Comparison of ENCODE assay signal across 16 cellular contexts in the genomic region with DNA sequence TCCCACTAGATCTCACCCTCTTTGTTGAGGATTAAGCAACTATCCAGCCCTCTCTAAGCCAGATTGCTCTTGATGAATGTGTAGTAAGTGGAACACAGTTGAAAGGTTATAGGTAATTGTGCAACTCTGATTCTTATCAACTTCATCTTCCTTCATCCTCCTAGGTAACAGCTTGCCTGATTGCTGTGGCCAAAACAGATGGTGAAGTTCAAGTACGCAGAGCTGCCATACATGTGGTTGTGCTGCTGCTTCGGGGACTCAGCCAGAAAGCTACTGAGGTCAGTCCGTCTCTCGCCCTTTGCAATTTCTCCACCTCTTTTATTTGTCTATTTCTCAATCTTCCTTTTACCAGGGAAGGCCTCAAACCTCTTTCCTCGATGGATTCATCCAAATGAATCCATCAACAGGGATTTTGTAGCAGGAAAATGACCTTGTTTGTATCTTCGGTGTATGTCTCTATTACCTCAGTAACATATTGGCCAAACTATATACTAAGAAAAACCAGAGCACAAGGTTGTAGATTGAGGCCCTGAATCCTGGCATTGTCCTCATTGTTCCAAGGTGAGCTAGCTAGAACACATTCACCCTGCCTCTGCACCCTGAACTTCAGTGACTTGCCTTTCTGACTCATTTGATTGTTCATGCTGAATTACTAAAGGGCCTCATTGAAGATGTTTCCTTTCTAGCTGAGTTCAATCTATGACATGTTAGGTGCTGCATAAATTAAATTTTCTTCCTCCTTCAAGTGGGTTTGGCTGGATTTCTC.
A peak's percentile ranks its signal among the peaks of the same experiment; 100 is the strongest.
DNase-seq lines count a peak whose midpoint lies in the region; TF ChIP-seq lines count a peak whose summit lies in the region.
"Had no signal": no experiment of that assay in that cellular context is flagged by ENCODE, and none has a peak within 500 bp of the region (broad histone marks: within the 10 kb centered on the region; RNA-seq: fewer than 3 reads in every experiment).

No MANE protein-coding gene starts in this region.

- no peak for TF ChIP-seq POLR2A in NB4 (IDR thresholded peaks at IDR 0.05; ENCODE audit: extremely low read depth, insufficient read length)

- peaks cover 2 to 14% (median 11%) of the 10 kb centered on the region in 4 donors for H3K4me1 ChIP-seq in liver (ENCODE audit: control insufficient read depth in 4 of 4, insufficient read depth in 4 of 4, low read length in 3 of 4)
- H3K4me1 ChIP-seq in ascending aorta, result no peaks in the 10 kb centered on the region
- H3K4me1 ChIP-seq: BE2C, psoas muscle had no signal

- 43% methylated on average over 6 of the region's 6 CpGs for WGBS in liver

- DNase-seq in DMS 273 treated with DMSO at 0.1 percent for 48 hours (lab: John Stamatoyannopoulos, UW) (peak; percentile 94), NB4 (ENCODE audit: low read depth) (peak; percentile 49), cardiac fibroblast (ENCODE audit: low read depth in 2 of 2) (peak; percentile 18 to 83), ascending aorta (ENCODE audit: low spot score in 2 of 2) (no peak), C1 segment of cervical spinal cord (lab: John Stamatoyannopoulos, UW) (no peak), H4 (ENCODE audit: low spot score) (no peak)
- no peak for DNase-seq in activated naive CD4-positive, alpha-beta T cell (lab: John Stamatoyannopoulos, UW)
- DNase-seq: activated CD8-positive, alpha-beta memory T cell treated with anti-CD3 and anti-CD28 coated beads, Interleukin-2, amount 50 U/mL, for 4 hours; BE2C; NCI-H1092 treated with DMSO at 0.1 percent for 48 hours; NCI-H526 treated with DMSO at 0.1 percent for 48 hours; psoas muscle; SIG-M5; stimulated activated CD4-positive, alpha-beta T cell treated with anti-CD3 and anti-CD28 coated beads, Interleukin-4, amount 100 ng/mL, for 4 hours had no signal

- H3K9me3 ChIP-seq in liver (ENCODE audit: control insufficient read depth in 4 of 4, low read length in 3 of 4) (peaks cover 0 to 6% (median 0%) of the 10 kb centered on the region in 4 donors), ascending aorta (no peaks in the 10 kb centered on the region)
- H3K9me3 ChIP-seq: BE2C, psoas muscle had no signal

- no peak overlapping the region for H3K4me3 ChIP-seq in NB4 (ENCODE audit: low read depth, low read length)
- H3K4me3 ChIP-seq in cardiac fibroblast (replicated peaks in 1 of 2; ENCODE audit: low read depth in 2 of 2, low read length in 2 of 2), result no peak overlapping the region
- H3K4me3 ChIP-seq in liver (ENCODE audit: low read depth in 1 of 3, low read length in 3 of 3), result no peak overlapping the region
- no peak overlapping the region for H3K4me3 ChIP-seq in ascending aorta
- H3K4me3 ChIP-seq: psoas muscle had no signal

- H3K36me3 ChIP-seq in liver (ENCODE audit: control insufficient read depth in 4 of 4, insufficient read depth in 3 of 4, low read depth in 1 of 4, low read length in 3 of 4) (peaks cover 1 to 19% (median 12%) of the 10 kb centered on the region in 4 donors), ascending aorta (peaks cover 14 to 31% of the 10 kb centered on the region in 2 donors)
- H3K36me3 ChIP-seq: BE2C had no signal

- no peak overlapping the region for H3K9ac ChIP-seq in liver (ENCODE audit: low read depth in 1 of 2, low read length in 2 of 2)

- H3K27ac ChIP-seq in liver (ENCODE audit: low read depth in 1 of 2, low read length in 2 of 2) (peak overlapping the region; percentile 18 to 25), ascending aorta (no peak overlapping the region)
- H3K27ac ChIP-seq: HL-60, psoas muscle had no signal

- TF ChIP-seq RAD21 in liver (IDR thresholded peaks at IDR 0.05), result peak in 1 of 2 donors; percentile 45

- intact Hi-C loops in ascending aorta (cut with DNase I), result no loop called here

- TF ChIP-seq CTCF in NB4 (IDR thresholded peaks at IDR 0.05; ENCODE audit: low read depth, low read length) (no peak), cardiac fibroblast (IDR thresholded peaks at IDR 0.05; ENCODE audit: low read depth, low read length) (no peak), liver (IDR thresholded peaks at IDR 0.05; ENCODE audit: low read depth, low read length, missing input control) (no peak), ascending aorta (IDR thresholded peaks at IDR 0.05) (no peak)

- H3K27me3 ChIP-seq in liver (ENCODE audit: control insufficient read depth in 4 of 4, insufficient read depth in 4 of 4, low read length in 3 of 4), result no peaks in the 10 kb centered on the region
- no peaks in the 10 kb centered on the region for H3K27me3 ChIP-seq in ascending aorta
- H3K27me3 ChIP-seq: BE2C had no signal

TF ChIP-seq in liver, 16 proteins besides CTCF, POLR2A, EP300 and RAD21:
- TF ChIP-seq TAF1 (conservative IDR thresholded peaks at IDR 0.05) (no peak), FOXA1 (IDR thresholded peaks at IDR 0.05) (no peak), NR2F2 (IDR thresholded peaks at IDR 0.05) (peak; percentile 64), HNF4A (conservative IDR thresholded peaks at IDR 0.05) (peak; percentile 75 to 79), SP1 (IDR thresholded peaks at IDR 0.05) (peak; percentile 57), FOXA2 (IDR thresholded peaks at IDR 0.05) (peak; percentile 18), EGR1 (IDR thresholded peaks at IDR 0.05; ENCODE audit: low read depth in 2 of 2) (peak in 1 of 2 donors; percentile 27), HNF4G (IDR thresholded peaks at IDR 0.05) (peak; percentile 12), YY1 (IDR thresholded peaks at IDR 0.05) (peak; percentile 77), GABPA (IDR thresholded peaks at IDR 0.05 in 1 of 2, conservative IDR thresholded peaks at IDR 0.05 in 1 of 2) (peak in 1 of 2 donors; percentile 6), JUND (IDR thresholded peaks at IDR 0.05) (peak in 1 of 2 donors; percentile 57), RXRA (IDR thresholded peaks at IDR 0.05) (peak; percentile 86 to 92)
- TF ChIP-seq, protein P1, sequence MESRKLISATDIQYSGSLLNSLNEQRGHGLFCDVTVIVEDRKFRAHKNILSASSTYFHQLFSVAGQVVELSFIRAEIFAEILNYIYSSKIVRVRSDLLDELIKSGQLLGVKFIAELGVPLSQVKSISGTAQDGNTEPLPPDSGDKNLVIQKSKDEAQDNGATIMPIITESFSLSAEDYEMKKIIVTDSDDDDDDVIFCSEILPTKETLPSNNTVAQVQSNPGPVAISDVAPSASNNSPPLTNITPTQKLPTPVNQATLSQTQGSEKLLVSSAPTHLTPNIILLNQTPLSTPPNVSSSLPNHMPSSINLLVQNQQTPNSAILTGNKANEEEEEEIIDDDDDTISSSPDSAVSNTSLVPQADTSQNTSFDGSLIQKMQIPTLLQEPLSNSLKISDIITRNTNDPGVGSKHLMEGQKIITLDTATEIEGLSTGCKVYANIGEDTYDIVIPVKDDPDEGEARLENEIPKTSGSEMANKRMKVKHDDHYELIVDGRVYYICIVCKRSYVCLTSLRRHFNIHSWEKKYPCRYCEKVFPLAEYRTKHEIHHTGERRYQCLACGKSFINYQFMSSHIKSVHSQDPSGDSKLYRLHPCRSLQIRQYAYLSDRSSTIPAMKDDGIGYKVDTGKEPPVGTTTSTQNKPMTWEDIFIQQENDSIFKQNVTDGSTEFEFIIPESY (IDR thresholded peaks at IDR 0.05), result peak; percentile 75
- TF ChIP-seq, protein P2, sequence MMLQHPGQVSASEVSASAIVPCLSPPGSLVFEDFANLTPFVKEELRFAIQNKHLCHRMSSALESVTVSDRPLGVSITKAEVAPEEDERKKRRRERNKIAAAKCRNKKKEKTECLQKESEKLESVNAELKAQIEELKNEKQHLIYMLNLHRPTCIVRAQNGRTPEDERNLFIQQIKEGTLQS (IDR thresholded peaks at IDR 0.05), result peak; percentile 14
- TF ChIP-seq, protein P3, sequence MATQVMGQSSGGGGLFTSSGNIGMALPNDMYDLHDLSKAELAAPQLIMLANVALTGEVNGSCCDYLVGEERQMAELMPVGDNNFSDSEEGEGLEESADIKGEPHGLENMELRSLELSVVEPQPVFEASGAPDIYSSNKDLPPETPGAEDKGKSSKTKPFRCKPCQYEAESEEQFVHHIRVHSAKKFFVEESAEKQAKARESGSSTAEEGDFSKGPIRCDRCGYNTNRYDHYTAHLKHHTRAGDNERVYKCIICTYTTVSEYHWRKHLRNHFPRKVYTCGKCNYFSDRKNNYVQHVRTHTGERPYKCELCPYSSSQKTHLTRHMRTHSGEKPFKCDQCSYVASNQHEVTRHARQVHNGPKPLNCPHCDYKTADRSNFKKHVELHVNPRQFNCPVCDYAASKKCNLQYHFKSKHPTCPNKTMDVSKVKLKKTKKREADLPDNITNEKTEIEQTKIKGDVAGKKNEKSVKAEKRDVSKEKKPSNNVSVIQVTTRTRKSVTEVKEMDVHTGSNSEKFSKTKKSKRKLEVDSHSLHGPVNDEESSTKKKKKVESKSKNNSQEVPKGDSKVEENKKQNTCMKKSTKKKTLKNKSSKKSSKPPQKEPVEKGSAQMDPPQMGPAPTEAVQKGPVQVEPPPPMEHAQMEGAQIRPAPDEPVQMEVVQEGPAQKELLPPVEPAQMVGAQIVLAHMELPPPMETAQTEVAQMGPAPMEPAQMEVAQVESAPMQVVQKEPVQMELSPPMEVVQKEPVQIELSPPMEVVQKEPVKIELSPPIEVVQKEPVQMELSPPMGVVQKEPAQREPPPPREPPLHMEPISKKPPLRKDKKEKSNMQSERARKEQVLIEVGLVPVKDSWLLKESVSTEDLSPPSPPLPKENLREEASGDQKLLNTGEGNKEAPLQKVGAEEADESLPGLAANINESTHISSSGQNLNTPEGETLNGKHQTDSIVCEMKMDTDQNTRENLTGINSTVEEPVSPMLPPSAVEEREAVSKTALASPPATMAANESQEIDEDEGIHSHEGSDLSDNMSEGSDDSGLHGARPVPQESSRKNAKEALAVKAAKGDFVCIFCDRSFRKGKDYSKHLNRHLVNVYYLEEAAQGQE (IDR thresholded peaks at IDR 0.05), result peak; percentile 46
- TF ChIP-seq, protein P4, sequence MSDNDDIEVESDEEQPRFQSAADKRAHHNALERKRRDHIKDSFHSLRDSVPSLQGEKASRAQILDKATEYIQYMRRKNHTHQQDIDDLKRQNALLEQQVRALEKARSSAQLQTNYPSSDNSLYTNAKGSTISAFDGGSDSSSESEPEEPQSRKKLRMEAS (IDR thresholded peaks at IDR 0.05), result peak; percentile 91

Comparison
In these comparisons a context has a peak if more than half of its experiments do, and no peak if none do; other contexts are left out.
1. DNase-seq: peak in DMS 273 treated with DMSO at 0.1 percent for 48 hours (single experiment), NB4 (single experiment) and cardiac fibroblast (2 of 2); none in ascending aorta (0 of 2), C1 segment of cervical spinal cord (0 of 14), H4 (single experiment) and activated naive CD4-positive, alpha-beta T cell (0 of 4).
2. H3K27ac ChIP-seq: peak in liver (2 of 2); none in ascending aorta (0 of 2).